Comparison of ENCODE assay signal across 8 cellular contexts in the genomic region with DNA sequence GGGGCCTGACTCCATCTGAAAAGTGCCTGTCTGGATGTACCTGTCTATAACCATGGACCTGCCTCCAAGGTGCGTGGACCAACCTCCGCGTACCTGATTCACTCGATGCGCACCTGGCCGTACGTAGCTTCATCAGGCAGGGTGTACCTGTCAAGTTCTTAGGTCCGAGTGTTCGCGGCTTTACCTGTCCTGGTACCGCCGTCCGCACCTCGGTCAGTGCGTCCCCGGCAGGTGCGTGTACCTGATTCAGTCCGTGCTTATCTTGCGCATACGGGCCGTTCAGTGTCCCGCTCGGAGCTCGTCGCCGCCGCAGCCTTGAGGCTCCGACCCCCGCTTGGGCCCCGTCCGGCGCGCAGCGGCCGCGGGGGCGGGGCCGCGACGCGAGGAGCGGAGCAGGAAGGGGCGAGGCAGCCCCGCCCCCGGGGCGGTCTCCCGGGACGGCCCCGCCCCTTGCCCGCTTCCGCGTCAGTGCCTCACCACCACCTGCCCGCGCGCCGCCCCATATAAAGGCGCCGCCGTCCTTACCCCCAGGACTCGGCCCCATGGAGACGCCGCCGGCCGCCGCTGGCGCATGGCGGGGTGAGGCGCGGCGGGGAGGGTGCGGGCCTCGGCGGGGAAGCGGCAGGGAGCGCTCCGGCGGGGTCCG. TPM values are rescaled to one million over a fixed set of nuclear protein-coding genes. Genes with fewer than 3 reads are reported as not detected.
DNase-seq lines count a peak whose midpoint lies in the region; ATAC-seq and TF ChIP-seq lines count a peak whose summit lies in the region.

Gene ZC3H12A, plus strand, starts transcription at position 530 of the 646 bp plus-strand sequence. CDS start 917 bp downstream, outside the sequence.

- H2AFZ ChIP-seq in OCI-LY7 (ENCODE audit: low read length): peak within 1 kb of the TSS; percentile 91

- H3K36me3 ChIP-seq in CD4-positive, alpha-beta memory T cell (ENCODE audit: insufficient read depth, low read length): peaks cover 23% of the 10 kb centered on the region
- H3K36me3 ChIP-seq in OCI-LY7 (ENCODE audit: insufficient read depth, low read length) (peaks cover 33% of the 10 kb centered on the region), mucosa of descending colon (ENCODE audit: low read depth) (no peaks in the 10 kb centered on the region)

- H3K9me3 Mint-ChIP-seq in CD4-positive, alpha-beta memory T cell: peaks cover 0 to 2% (median 0%) of the 10 kb centered on the region in 8 donors

- peak; percentile 89 to 94 (median 93) for DNase-seq in CD4-positive, alpha-beta memory T cell
- DNase-seq in HUDEP-2 (lab: John Stamatoyannopoulos, UW; ENCODE audit: unreplicated experiment in 76 of 76): peak in 69 of 76 experiments; percentile 24 to 85 (median 71)
- DNase-seq in OCI-LY7 (ENCODE audit: low spot score): peak; percentile 92
- peak; percentile 88 for DNase-seq in activated T-cell treated with anti-CD3 and anti-CD28 coated beads for 24 hours (ENCODE audit: low read depth)
- no peak for DNase-seq in epithelial cell of prostate (ENCODE audit: low read depth, low spot score)
- peak; percentile 97 for DNase-seq in mucosa of descending colon
- DNase-seq in stimulated activated CD8-positive, alpha-beta memory T cell treated with anti-CD3 and anti-CD28 coated beads, Interleukin-4, amount 100 ng/mL, for 24 hours (ENCODE audit: low read depth): peak; percentile 87

- H4K20me1 ChIP-seq in OCI-LY7 (ENCODE audit: insufficient read depth, low read length): peaks cover 9% of the 10 kb centered on the region; the same call in 1 of the 2 replicates

- H3K4me3 Mint-ChIP-seq in CD4-positive, alpha-beta memory T cell: peak within 1 kb of the TSS; percentile 95 to 99 (median 97)

- no peaks in the 10 kb centered on the region for H3K27me3 ChIP-seq in CD4-positive, alpha-beta memory T cell (ENCODE audit: insufficient read depth, low read length)

- peaks cover 37% of the 10 kb centered on the region for H3K4me1 ChIP-seq in CD4-positive, alpha-beta memory T cell (ENCODE audit: insufficient read depth, low read length)
- H3K4me1 ChIP-seq in OCI-LY7 (ENCODE audit: insufficient read depth, low read length, poor library complexity, severe bottlenecking) (peaks cover 46% of the 10 kb centered on the region), mucosa of descending colon (ENCODE audit: low read depth) (peaks cover 54% of the 10 kb centered on the region)

- H3K4me2 ChIP-seq in OCI-LY7 (ENCODE audit: low read length): peak within 1 kb of the TSS; percentile 97

- CTCF ChIA-PET in CD4-positive, alpha-beta memory T cell (lab: Charles Lee; ENCODE audit: partially characterized antibody): interaction anchor here (9.9 to 10.6 kb wide), 2 partner anchors 13 to 17 kb away, joined by 101 to 219 read pairs; no protein-coding TSS in a partner anchor
- CTCF ChIA-PET in OCI-LY7 (lab: Charles Lee; ENCODE audit: unreplicated experiment): interaction anchor here (0.5 to 1.7 kb wide), 2 partner anchors 12 to 564 kb away, joined by 5 to 7 read pairs; no protein-coding TSS in a partner anchor

- H3K4me3 ChIP-seq in CD4-positive, alpha-beta memory T cell (ENCODE audit: low read length in 2 of 2): peak within 1 kb of the TSS; percentile 85 to 96
- H3K4me3 ChIP-seq in OCI-LY7 (ENCODE audit: low read depth, low read length, poor library complexity, severe bottlenecking): peak within 1 kb of the TSS; percentile 78
- H3K4me3 ChIP-seq in mucosa of descending colon: peak within 1 kb of the TSS; percentile 93

- peak within 1 kb of the TSS; percentile 97 to 100 (median 99) for H3K27ac Mint-ChIP-seq in CD4-positive, alpha-beta memory T cell

- TF ChIP-seq CTCF in OCI-LY7 (conservative IDR thresholded peaks at IDR 0.05; ENCODE audit: low read length) (no peak; the same call in 1 of the 2 replicates), mucosa of descending colon (IDR thresholded peaks at IDR 0.05) (no peak)

- H3K27me3 Mint-ChIP-seq in CD4-positive, alpha-beta memory T cell: peaks cover 0 to 2% of the 10 kb centered on the region in 2 donors

- POLR2A ChIA-PET in CD4-positive, alpha-beta memory T cell (lab: Charles Lee; ENCODE audit: partially characterized antibody): interaction anchor here (0.7 to 10.8 kb wide), 12 partner anchors 7 to 869 kb away, joined by 3 to 229 read pairs (median 5); partner anchors contain the start of genes CDCA8, GNL2 and MEAF6
- POLR2A ChIA-PET in OCI-LY7 (lab: Charles Lee): interaction anchor here (0.6 to 1.8 kb wide), 8 partner anchors 8 to 204 kb away, joined by 3 to 4 read pairs (median 4); no protein-coding TSS in a partner anchor

- peak within 1 kb of the TSS; percentile 96 for H3K27ac ChIP-seq in CD4-positive, alpha-beta memory T cell (ENCODE audit: low read depth, low read length)
- H3K27ac ChIP-seq in OCI-LY7 (ENCODE audit: low read depth, low read length, poor library complexity, severe bottlenecking) (peak within 1 kb of the TSS; percentile 78), epithelial cell of prostate (peak within 1 kb of the TSS; percentile 99)

- H3K9me3 ChIP-seq in CD4-positive, alpha-beta memory T cell (ENCODE audit: control insufficient read depth in 1 of 2, low read length in 2 of 2): no peaks in the 10 kb centered on the region
- H3K9me3 ChIP-seq in OCI-LY7 (ENCODE audit: low read length) (no peaks in the 10 kb centered on the region), mucosa of descending colon (no peaks in the 10 kb centered on the region)

- intact Hi-C loops in CD4-positive, alpha-beta memory T cell (cut with micrococcal nuclease): loop anchor here (1.0 to 2.0 kb wide), 3 partner anchors 40 to 457 kb away; partner anchors contain the start of gene MEAF6
- intact Hi-C loops in OCI-LY7 (cut with micrococcal nuclease; ENCODE audit: unreplicated experiment) (loop anchor here (1.0 to 2.0 kb wide), 2 partner anchors 41 to 185 kb away; partner anchors contain the start of gene MEAF6), mucosa of descending colon (cut with DNase I, micrococcal nuclease) (no loop called here)

- no TSS peak for BruUV-seq in OCI-LY7 (replicated peaks; lab: Mats Ljungman, UMichigan)

- H3K79me2 ChIP-seq in OCI-LY7 (ENCODE audit: insufficient read depth, low read depth, low read length): peaks cover 46% of the 10 kb centered on the region

- H3K4me1 Mint-ChIP-seq in CD4-positive, alpha-beta memory T cell: peaks cover 33 to 64% (median 43%) of the 10 kb centered on the region in 4 donors

- peak; percentile 47 for ATAC-seq in GM19455 (IDR thresholded peaks at IDR 0.05; ENCODE audit: unreplicated experiment)
- ATAC-seq in mucosa of descending colon: peak; percentile 76

- no peaks in the 10 kb centered on the region for H3K9me2 ChIP-seq in OCI-LY7 (ENCODE audit: insufficient read depth, low read length)

- peaks cover 35 to 49% of the 10 kb centered on the region in 2 donors for H3K36me3 Mint-ChIP-seq in CD4-positive, alpha-beta memory T cell

RNA-seq across cellular contexts. Expression of gene ZC3H12A, which starts in this region (rescaled TPM):
- 10 to 100 TPM; 54.6 to 60.7 TPM for total RNA-seq in CD4-positive, alpha-beta memory T cell
- 10 to 100 TPM; 10.6 to 19.9 TPM for polyA plus RNA-seq in CD4-positive, alpha-beta memory T cell
- total RNA-seq in OCI-LY7 (2014; rRNA removed; shearing (Covaris generic)): 11.2 and 20.7 TPM in 2 replicates
- total RNA-seq in OCI-LY7 (2022): 9.8 and 11.5 TPM in 2 replicates
- total RNA-seq in mucosa of descending colon: 10 to 100 TPM; 25.6 to 42.4 (median 25.9) TPM

Comparison
In these comparisons a context has a peak if more than half of its experiments do, and no peak if none do; other contexts are left out.
1. intact Hi-C loops: an anchor here in CD4-positive, alpha-beta memory T cell (1.0 to 2.0 kb wide) and OCI-LY7 (1.0 to 2.0 kb wide); none called in mucosa of descending colon.